28 cellular contexts compared by ENCODE assay signal in the genomic region with DNA sequence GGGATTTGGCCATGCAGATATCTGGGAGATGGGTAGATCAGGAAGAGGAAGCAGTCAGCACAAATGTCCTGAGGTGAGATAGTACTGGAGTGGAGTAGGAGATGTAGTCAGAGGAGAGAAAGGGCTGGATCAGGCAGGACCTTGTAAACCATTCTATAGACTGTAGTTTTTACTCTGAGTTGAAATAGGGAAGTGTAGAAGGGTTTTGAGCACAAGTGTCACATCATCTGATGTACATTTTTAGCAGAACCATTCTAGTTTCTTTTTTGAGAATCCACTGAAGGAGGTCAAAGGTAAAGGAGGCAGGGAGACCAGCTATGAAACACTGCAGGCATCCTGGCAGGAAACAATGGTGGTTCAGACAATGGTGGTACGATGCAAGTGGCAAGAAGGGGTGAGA.
"Had no signal": no experiment of that assay in that cellular context is flagged by ENCODE, and none has a peak within 500 bp of the region (broad histone marks: within the 10 kb centered on the region; RNA-seq: fewer than 3 reads in every experiment).

No MANE protein-coding gene starts in this region.

- H3K9me3 ChIP-seq: SJCRH30 had no signal

- H3K4me3 ChIP-seq: PC-9, SJCRH30, SK-N-MC had no signal

- H3K36me3 ChIP-seq: brain microvascular endothelial cell, SJCRH30 had no signal

- H2AFZ ChIP-seq: PC-9 had no signal

- ATAC-seq: activated CD8-positive, alpha-beta T cell treated with anti-CD3 and anti-CD28 coated beads for 36 hours; activated T-cell treated with anti-CD3 and anti-CD28 coated beads, Interleukin-2, amount 50 U/mL, for 72 hours; activated T-helper 17 cell treated with anti-CD3 and anti-CD28 coated beads, Interleukin-2, amount 50 U/mL, for 72 hours; Right ventricle myocardium inferior had no signal

- H3K4me1 ChIP-seq: SJCRH30 had no signal

- H3K4me2 ChIP-seq: PC-9 had no signal

- H3K27ac ChIP-seq: brain microvascular endothelial cell, PC-9, RWPE1, SJCRH30, SK-N-MC had no signal

- H3K27me3 ChIP-seq: brain microvascular endothelial cell had no signal

- DNase-seq: activated CD4-positive, alpha-beta T cell treated with anti-CD3 and anti-CD28 coated beads, Interleukin-2, amount 10 ng/mL, durations not matched to agents 24 days and 14 days; activated CD4-positive, alpha-beta T cell treated with anti-CD3 and anti-CD28 coated beads, Interleukin-2, amount 50 U/mL, for 4 hours; activated CD8-positive, alpha-beta T cell treated with anti-CD3 and anti-CD28 coated beads for 36 hours; activated effector memory CD4-positive, alpha-beta T cell treated with anti-CD3 and anti-CD28 coated beads, Interleukin-2, amount 50 U/mL, for 16 hours; activated naive CD4-positive, alpha-beta T cell; activated naive CD4-positive, alpha-beta T cell treated with anti-CD3 and anti-CD28 coated beads, Interleukin-2, amount 50 U/mL, for 16 hours; activated naive CD8-positive, alpha-beta T cell treated with anti-CD3 and anti-CD28 coated beads for 36 hours; activated T-cell treated with anti-CD3 and anti-CD28 coated beads, Interleukin-2, amount 50 U/mL, for 1 hour; activated T-cell treated with anti-CD3 and anti-CD28 coated beads, Interleukin-2, amount 50 U/mL, for 72 hours; amniotic stem cell; aorta; brain microvascular endothelial cell; central memory CD4-positive, alpha-beta T cell; NCI-H1105; NCI-H1417 treated with DMSO at 0.1 percent for 48 hours; NCI-H1694; NCI-H1930; NCI-H2081 treated with DMSO at 0.1 percent for 48 hours; NCI-H345; NCI-H524 treated with DMSO at 0.1 percent for 48 hours; NK-92 treated with Interleukin-12 subunit alpha and Interleukin-12 subunit beta, amount 100 ng/mL, for 24 hours; PC-9; SJCRH30; T1000 had no signal
